In the genomic region with DNA sequence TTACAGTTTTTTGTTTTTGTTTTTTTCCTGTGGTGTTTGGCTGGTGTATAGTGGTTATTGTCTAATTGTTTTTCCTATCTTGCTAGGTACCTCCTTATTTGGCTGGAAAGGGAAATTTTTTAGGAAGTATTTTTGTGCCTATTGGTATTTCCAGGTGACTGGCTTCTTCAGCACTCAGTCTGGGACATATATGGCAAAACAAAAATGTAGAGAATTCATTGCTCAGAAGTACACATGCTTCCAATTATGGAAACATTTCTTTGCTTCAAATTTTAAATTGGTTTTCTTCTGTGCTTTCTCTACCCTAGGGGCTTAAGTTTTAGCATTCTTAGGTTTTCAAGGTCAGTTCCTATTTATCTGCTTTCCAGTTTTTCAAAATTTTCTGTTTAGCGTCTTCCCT, we compare ENCODE assay signal across 1 cellular context.
TF ChIP-seq lines count a peak whose summit lies in the region.

No MANE protein-coding gene starts in this region.

TF ChIP-seq in SK-N-SH treated with all-trans-retinoic acid at 6 μM for 48 hours, 23 proteins besides CTCF, POLR2A, EP300 and RAD21 (continued from another document):
- TF ChIP-seq ZNF8 (CRISPR knock-in tag; IDR thresholded peaks at IDR 0.05) (no peak), ZC3H10 (CRISPR knock-in tag; IDR thresholded peaks at IDR 0.05) (no peak), ESRRG (CRISPR knock-in tag; IDR thresholded peaks at IDR 0.05) (no peak), BACH2 (CRISPR knock-in tag; IDR thresholded peaks at IDR 0.05; ENCODE audit: borderline replicate concordance) (no peak), PPARA (CRISPR knock-in tag; IDR thresholded peaks at IDR 0.05; ENCODE audit: borderline replicate concordance) (no peak), RARB (CRISPR knock-in tag; IDR thresholded peaks at IDR 0.05) (no peak)
- TF ChIP-seq, protein P1, sequence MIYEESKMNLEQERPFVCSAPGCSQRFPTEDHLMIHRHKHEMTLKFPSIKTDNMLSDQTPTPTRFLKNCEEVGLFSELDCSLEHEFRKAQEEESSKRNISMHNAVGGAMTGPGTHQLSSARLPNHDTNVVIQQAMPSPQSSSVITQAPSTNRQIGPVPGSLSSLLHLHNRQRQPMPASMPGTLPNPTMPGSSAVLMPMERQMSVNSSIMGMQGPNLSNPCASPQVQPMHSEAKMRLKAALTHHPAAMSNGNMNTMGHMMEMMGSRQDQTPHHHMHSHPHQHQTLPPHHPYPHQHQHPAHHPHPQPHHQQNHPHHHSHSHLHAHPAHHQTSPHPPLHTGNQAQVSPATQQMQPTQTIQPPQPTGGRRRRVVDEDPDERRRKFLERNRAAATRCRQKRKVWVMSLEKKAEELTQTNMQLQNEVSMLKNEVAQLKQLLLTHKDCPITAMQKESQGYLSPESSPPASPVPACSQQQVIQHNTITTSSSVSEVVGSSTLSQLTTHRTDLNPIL (CRISPR knock-in tag; IDR thresholded peaks at IDR 0.05; ENCODE audit: low read depth): no peak
